1 cellular context compared by ENCODE assay signal in genomic region chr21:35743571-35743970, GRCh38.
TF ChIP-seq lines count a peak whose summit lies in the region.

No MANE protein-coding gene starts in this region.

TF ChIP-seq in HCT116, 20 proteins besides CTCF, POLR2A, EP300 and RAD21 (continued from another document):
- TF ChIP-seq SRF (IDR thresholded peaks at IDR 0.05; ENCODE audit: low read depth), result no peak
- TF ChIP-seq JUND (IDR thresholded peaks at IDR 0.05), result no peak
- no peak for TF ChIP-seq ELF1 (IDR thresholded peaks at IDR 0.05; ENCODE audit: borderline replicate concordance, low read depth)
- TF ChIP-seq CBX3 (IDR thresholded peaks at IDR 0.05; ENCODE audit: low read depth), result no peak
- no peak for TF ChIP-seq FOSL1 (IDR thresholded peaks at IDR 0.05; ENCODE audit: low read depth)
- TF ChIP-seq EZH2 (IDR thresholded peaks at IDR 0.05), result no peak
- no peak for TF ChIP-seq CEBPB (IDR thresholded peaks at IDR 0.05; ENCODE audit: low read depth)
- no peak for TF ChIP-seq SIN3A (IDR thresholded peaks at IDR 0.05; ENCODE audit: low read depth)
- no peak for TF ChIP-seq ZNF274 (IDR thresholded peaks at IDR 0.05; ENCODE audit: low read depth, low read length)
